Comparison of ENCODE assay signal across 9 cellular contexts in genomic region chr1:207051615-207051943, GRCh38. TPM values are rescaled to one million over a fixed set of nuclear protein-coding genes. Genes with fewer than 3 reads are reported as not detected.
DNase-seq lines count a peak whose midpoint lies in the region; ATAC-seq and TF ChIP-seq lines count a peak whose summit lies in the region.
"Had no signal": no experiment of that assay in that cellular context is flagged by ENCODE, and none has a peak within 500 bp of the region (broad histone marks: within the 10 kb centered on the region; RNA-seq: fewer than 3 reads in every experiment).

No MANE protein-coding gene starts in this region.

- H3K9me3 ChIP-seq in SK-N-SH: no peaks in the 10 kb centered on the region

- peaks cover 22 to 30% of the 10 kb centered on the region in 2 experiments for H3K36me3 ChIP-seq in SK-N-SH (replicated peaks in 1 of 2; ENCODE audit: control insufficient read depth in 1 of 2, insufficient read depth in 2 of 2, low read length in 1 of 2)

- peaks cover 23% of the 10 kb centered on the region in 2 experiments for H3K4me1 ChIP-seq in SK-N-SH (ENCODE audit: control insufficient read depth in 1 of 2, insufficient read depth in 2 of 2, low read depth in 1 of 2, low read length in 1 of 2)

- peaks cover 24% of the 10 kb centered on the region for H3K36me3 Mint-ChIP-seq in activated CD8-positive, alpha-beta T cell treated with anti-CD3 and anti-CD28 coated beads, Interleukin-2, amount 10 ng/mL, durations not matched to agents 7 days and 5 days (ENCODE audit: low read depth)
- peaks cover 37% of the 10 kb centered on the region for H3K36me3 Mint-ChIP-seq in stimulated activated effector memory CD8-positive, alpha-beta T cell treated with anti-CD3 and anti-CD28 coated beads, Interleukin-12 subunit alpha, Interleukin-12 subunit beta, amount 100 ng/mL, for 72 hours

- TF ChIP-seq RAD21 in SK-N-SH (IDR thresholded peaks at IDR 0.05; ENCODE audit: low read length): no peak

- peak overlapping the region; percentile 90 for H3K4me2 ChIP-seq in SK-N-SH

- TF ChIP-seq EP300 in SK-N-SH (IDR thresholded peaks at IDR 0.05; ENCODE audit: borderline replicate concordance in 1 of 2, low read depth in 1 of 2, low read length in 1 of 2): no peak

- no peak for TF ChIP-seq CTCF in SK-N-SH (IDR thresholded peaks at IDR 0.05)

- 79% methylated on average over 4 of the region's 6 CpGs for WGBS in SK-N-SH (ENCODE audit: low lambda C conversion rate)

- POLR2A ChIA-PET in SK-N-SH (lab: Yijun Ruan, JAX): no interaction called here
- POLR2A ChIA-PET in activated CD8-positive, alpha-beta T cell treated with anti-CD3 and anti-CD28 coated beads, Interleukin-2, amount 10 ng/mL, durations not matched to agents 7 days and 5 days (lab: Charles Lee): no interaction called here

- H3K4me1 Mint-ChIP-seq in activated CD8-positive, alpha-beta T cell treated with anti-CD3 and anti-CD28 coated beads, Interleukin-2, amount 10 ng/mL, durations not matched to agents 7 days and 5 days (ENCODE audit: low read depth): peaks cover 60% of the 10 kb centered on the region
- peaks cover 39% of the 10 kb centered on the region for H3K4me1 Mint-ChIP-seq in stimulated activated effector memory CD8-positive, alpha-beta T cell treated with anti-CD3 and anti-CD28 coated beads, Interleukin-12 subunit alpha, Interleukin-12 subunit beta, amount 100 ng/mL, for 72 hours

- peak overlapping the region; percentile 84 for H3K27ac Mint-ChIP-seq in activated CD8-positive, alpha-beta T cell treated with anti-CD3 and anti-CD28 coated beads, Interleukin-2, amount 10 ng/mL, durations not matched to agents 7 days and 5 days
- peak overlapping the region; percentile 98 for H3K27ac Mint-ChIP-seq in stimulated activated effector memory CD8-positive, alpha-beta T cell treated with anti-CD3 and anti-CD28 coated beads, Interleukin-12 subunit alpha, Interleukin-12 subunit beta, amount 100 ng/mL, for 72 hours

- H3K79me2 ChIP-seq in SK-N-SH (ENCODE audit: insufficient read depth): peaks cover 42% of the 10 kb centered on the region

- H3K4me3 ChIP-seq in SK-N-SH (ENCODE audit: low read depth in 2 of 2, low read length in 1 of 2) (peak overlapping the region; percentile 77 to 97), iPS-11a (ENCODE audit: low read depth, low read length) (peak overlapping the region; percentile 92)

- CTCF ChIA-PET in SK-N-SH (lab: Yijun Ruan, JAX): no interaction called here
- CTCF ChIA-PET in activated CD8-positive, alpha-beta T cell treated with anti-CD3 and anti-CD28 coated beads, Interleukin-2, amount 10 ng/mL, durations not matched to agents 7 days and 5 days (lab: Charles Lee): interaction anchor here (6.9 kb wide), 1 partner anchor 30 kb away, joined by 67 read pairs; no protein-coding TSS in a partner anchor

- H3K27me3 ChIP-seq in SK-N-SH (ENCODE audit: insufficient read depth): no peaks in the 10 kb centered on the region

- ATAC-seq in SK-N-SH treated with all-trans-retinoic acid at 6 μM for 48 hours: no peak
- ATAC-seq in activated CD8-positive, alpha-beta T cell treated with anti-CD3 and anti-CD28 coated beads, Interleukin-2, amount 10 ng/mL, durations not matched to agents 7 days and 5 days: no peak
- no peak for ATAC-seq in stimulated activated effector memory CD8-positive, alpha-beta T cell treated with anti-CD3 and anti-CD28 coated beads, Interleukin-12 subunit alpha, Interleukin-12 subunit beta, amount 100 ng/mL, for 72 hours
- ATAC-seq in HG03432 (IDR thresholded peaks at IDR 0.05; ENCODE audit: unreplicated experiment): no peak

- H3F3A ChIP-seq in SK-N-SH (replicated peaks; ENCODE audit: insufficient read depth): peaks cover 17% of the 10 kb centered on the region

- H4K20me1 ChIP-seq in SK-N-SH (ENCODE audit: insufficient read depth): peaks cover 13% of the 10 kb centered on the region

- no peaks in the 10 kb centered on the region for H3K9me3 Mint-ChIP-seq in activated CD8-positive, alpha-beta T cell treated with anti-CD3 and anti-CD28 coated beads, Interleukin-2, amount 10 ng/mL, durations not matched to agents 7 days and 5 days (ENCODE audit: insufficient read depth)
- H3K9me3 Mint-ChIP-seq in stimulated activated effector memory CD8-positive, alpha-beta T cell treated with anti-CD3 and anti-CD28 coated beads, Interleukin-12 subunit alpha, Interleukin-12 subunit beta, amount 100 ng/mL, for 72 hours: no peaks in the 10 kb centered on the region

- H3K4me3 Mint-ChIP-seq in activated CD8-positive, alpha-beta T cell treated with anti-CD3 and anti-CD28 coated beads, Interleukin-2, amount 10 ng/mL, durations not matched to agents 7 days and 5 days: peak overlapping the region; percentile 86
- peak overlapping the region; percentile 94 for H3K4me3 Mint-ChIP-seq in stimulated activated effector memory CD8-positive, alpha-beta T cell treated with anti-CD3 and anti-CD28 coated beads, Interleukin-12 subunit alpha, Interleukin-12 subunit beta, amount 100 ng/mL, for 72 hours

- H2AFZ ChIP-seq in SK-N-SH (ENCODE audit: low read depth): peak overlapping the region; percentile 96

- H3K27me3 Mint-ChIP-seq in activated CD8-positive, alpha-beta T cell treated with anti-CD3 and anti-CD28 coated beads, Interleukin-2, amount 10 ng/mL, durations not matched to agents 7 days and 5 days (ENCODE audit: low read depth): no peaks in the 10 kb centered on the region

- no peaks in the 10 kb centered on the region for H3K9me2 ChIP-seq in SK-N-SH

- peak overlapping the region; percentile 96; the same call in 1 of the 2 replicates for H3K9ac ChIP-seq in SK-N-SH

- H3K27ac ChIP-seq in SK-N-SH (ENCODE audit: low read depth in 2 of 2, low read length in 1 of 2): peak overlapping the region; percentile 77 to 89; a peak in 3 of 4 replicates

- DNase-seq in SK-N-SH (no peak), NCI-H1694 (lab: John Stamatoyannopoulos, UW) (no peak), SK-N-DZ (ENCODE audit: low spot score) (no peak)
- no peak for DNase-seq in activated CD8-positive, alpha-beta T cell treated with anti-CD3 and anti-CD28 coated beads, Interleukin-2, amount 10 ng/mL, durations not matched to agents 7 days and 5 days
- DNase-seq in stimulated activated effector memory CD8-positive, alpha-beta T cell treated with anti-CD3 and anti-CD28 coated beads, Interleukin-12 subunit alpha, Interleukin-12 subunit beta, amount 100 ng/mL, for 72 hours (ENCODE audit: low spot score in 2 of 2): no peak

TF ChIP-seq in SK-N-SH, 30 proteins besides CTCF, POLR2A, EP300 and RAD21 (continues in another document):
- no peak for TF ChIP-seq MXI1 (IDR thresholded peaks at IDR 0.05; ENCODE audit: low read depth, low read length)

TF ChIP-seq in SK-N-SH treated with all-trans-retinoic acid at 6 μM for 48 hours, 23 proteins besides CTCF, POLR2A, EP300 and RAD21 (continues in another document):
- TF ChIP-seq ZNF70 (CRISPR knock-in tag; IDR thresholded peaks at IDR 0.05): no peak
- TF ChIP-seq ZFP30 (CRISPR knock-in tag; IDR thresholded peaks at IDR 0.05): no peak
- TF ChIP-seq ZFP3 (CRISPR knock-in tag; IDR thresholded peaks at IDR 0.05): no peak
- no peak for TF ChIP-seq ISL1 (CRISPR knock-in tag; IDR thresholded peaks at IDR 0.05)
- TF ChIP-seq ZNF565 (CRISPR knock-in tag; conservative IDR thresholded peaks at IDR 0.05; ENCODE audit: low read depth): no peak
- TF ChIP-seq BACH2 (CRISPR knock-in tag; IDR thresholded peaks at IDR 0.05; ENCODE audit: borderline replicate concordance): no peak

RNA-seq across cellular contexts. Expression of gene YOD1, which starts 0.6 kb away (rescaled TPM):
- 0.79 and 0.91 TPM in 2 replicates for polyA plus RNA-seq in SK-N-SH (2012; rRNA removed)
- 1.1 TPM in 2 replicates for polyA plus RNA-seq in SK-N-SH (2012; cell fraction: cytosol; rRNA removed)
- 1.4 and 2.5 TPM in 2 replicates for polyA plus RNA-seq in SK-N-SH (2012; cell fraction: nucleus; rRNA removed)
- total RNA-seq in activated CD8-positive, alpha-beta T cell treated with anti-CD3 and anti-CD28 coated beads, Interleukin-2, amount 10 ng/mL, durations not matched to agents 7 days and 5 days: 1 to 10 TPM; 7.7 to 8.7 TPM
- polyA plus RNA-seq in SK-N-DZ (2014; cell fraction: cytosol; rRNA removed): 8.6 and 9.0 TPM in 2 replicates
- 5.5 and 8.7 TPM in 2 replicates for polyA plus RNA-seq in SK-N-DZ (2014; cell fraction: nucleus; rRNA removed)

RNA-seq across cellular contexts. Expression of gene PFKFB2, which starts 1.5 kb away (rescaled TPM):
- polyA plus RNA-seq in SK-N-SH (2012; rRNA removed): 1.8 and 2.8 TPM in 2 replicates
- 2.0 and 2.1 TPM in 2 replicates for polyA plus RNA-seq in SK-N-SH (2012; cell fraction: cytosol; rRNA removed)
- 4.1 and 7.9 TPM in 2 replicates for polyA plus RNA-seq in SK-N-SH (2012; cell fraction: nucleus; rRNA removed)
- 1 to 10 TPM; 5.0 to 6.6 TPM for total RNA-seq in activated CD8-positive, alpha-beta T cell treated with anti-CD3 and anti-CD28 coated beads, Interleukin-2, amount 10 ng/mL, durations not matched to agents 7 days and 5 days
- 1.5 and 1.9 TPM in 2 replicates for polyA plus RNA-seq in SK-N-DZ (2014; cell fraction: cytosol; rRNA removed)
- polyA plus RNA-seq in SK-N-DZ (2014; cell fraction: nucleus; rRNA removed): 1.3 and 3.2 TPM in 2 replicates

RNA-seq across cellular contexts. Expression of gene C1orf116, which starts 19.0 kb away (rescaled TPM):
- polyA plus RNA-seq in SK-N-SH (2012; rRNA removed): 0.02 TPM in 1 of 2 replicates, not detected in the other
- polyA plus RNA-seq in SK-N-SH (2012; cell fraction: cytosol; rRNA removed): 0.01 TPM in 1 of 2 replicates, not detected in the other
- polyA plus RNA-seq in SK-N-SH (2012; cell fraction: nucleus; rRNA removed): 0.02 TPM in 2 replicates
- total RNA-seq in activated CD8-positive, alpha-beta T cell treated with anti-CD3 and anti-CD28 coated beads, Interleukin-2, amount 10 ng/mL, durations not matched to agents 7 days and 5 days: not detected
- not detected in 2 replicates for polyA plus RNA-seq in SK-N-DZ (2014; cell fraction: cytosol; rRNA removed)
- polyA plus RNA-seq in SK-N-DZ (2014; cell fraction: nucleus; rRNA removed): not detected in 2 replicates
- polyA plus RNA-seq: AG04450 had no signal

RNA-seq across cellular contexts. Expression of gene C4BPB, which starts 37.1 kb away (rescaled TPM):
- not detected in 2 replicates for polyA plus RNA-seq in SK-N-SH (2012; rRNA removed)
- polyA plus RNA-seq in SK-N-SH (2012; cell fraction: cytosol; rRNA removed): 0.09 TPM in 1 of 2 replicates, not detected in the other
- polyA plus RNA-seq in SK-N-SH (2012; cell fraction: nucleus; rRNA removed): 0.21 and 0.31 TPM in 2 replicates
- 1 to 10 TPM; 1.7 to 3.2 TPM for total RNA-seq in activated CD8-positive, alpha-beta T cell treated with anti-CD3 and anti-CD28 coated beads, Interleukin-2, amount 10 ng/mL, durations not matched to agents 7 days and 5 days
- not detected in 2 replicates for polyA plus RNA-seq in SK-N-DZ (2014; cell fraction: cytosol; rRNA removed)
- polyA plus RNA-seq in SK-N-DZ (2014; cell fraction: nucleus; rRNA removed): 0.07 TPM in 1 of 2 replicates, not detected in the other
- polyA plus RNA-seq: AG04450 had no signal

RNA-seq across cellular contexts. Expression of gene C4BPA, which starts 52.5 kb away (rescaled TPM):
- polyA plus RNA-seq in SK-N-SH (2012; rRNA removed): not detected in 2 replicates
- 0.03 TPM in 1 of 2 replicates, not detected in the other for polyA plus RNA-seq in SK-N-SH (2012; cell fraction: cytosol; rRNA removed)
- polyA plus RNA-seq in SK-N-SH (2012; cell fraction: nucleus; rRNA removed): not detected in 2 replicates
- total RNA-seq in activated CD8-positive, alpha-beta T cell treated with anti-CD3 and anti-CD28 coated beads, Interleukin-2, amount 10 ng/mL, durations not matched to agents 7 days and 5 days: not detected
- not detected in 2 replicates for polyA plus RNA-seq in SK-N-DZ (2014; cell fraction: cytosol; rRNA removed)
- polyA plus RNA-seq in SK-N-DZ (2014; cell fraction: nucleus; rRNA removed): not detected in 2 replicates
- polyA plus RNA-seq: AG04450 had no signal
